In the genomic region with DNA sequence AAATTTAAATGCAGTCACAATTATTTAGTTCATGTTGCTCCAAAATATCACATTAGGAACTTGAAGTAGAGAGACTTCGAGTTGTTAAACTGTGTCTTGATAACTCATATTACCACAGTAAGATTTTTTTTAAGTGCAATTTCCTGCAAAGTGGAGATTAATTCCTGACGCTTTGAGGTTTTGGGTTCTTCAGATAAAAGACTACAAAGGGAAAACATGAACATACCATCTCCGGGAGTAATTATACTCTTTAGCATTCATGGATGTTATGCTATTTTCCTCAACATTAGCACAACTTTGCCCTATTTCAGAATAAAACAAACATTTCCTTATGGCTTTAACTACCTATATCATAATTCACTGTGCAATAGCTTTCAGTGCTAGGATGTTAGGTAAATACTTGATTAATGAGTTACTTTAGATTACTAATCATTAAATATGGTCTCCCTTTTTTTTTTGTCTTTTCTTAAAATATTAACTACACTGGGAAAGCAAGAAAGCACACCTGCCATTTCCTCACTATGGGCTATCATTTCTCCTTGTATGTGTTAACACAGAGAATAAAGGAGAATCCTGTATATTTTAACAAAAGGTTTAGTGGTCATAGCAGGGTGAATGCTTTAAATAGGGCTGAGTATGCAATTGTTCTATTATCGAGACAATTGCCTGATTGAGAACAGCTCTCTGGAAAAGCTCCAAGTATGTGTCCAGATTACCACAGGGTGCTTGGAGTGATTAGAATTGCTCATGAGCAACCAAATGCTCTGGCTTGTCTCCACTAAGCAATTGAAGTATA, we compare ENCODE assay signal across 11 cellular contexts.
DNase-seq lines count a peak whose midpoint lies in the region; ATAC-seq and TF ChIP-seq lines count a peak whose summit lies in the region.
"Had no signal": no experiment of that assay in that cellular context is flagged by ENCODE, and none has a peak within 500 bp of the region (broad histone marks: within the 10 kb centered on the region; RNA-seq: fewer than 3 reads in every experiment).

No MANE protein-coding gene starts in this region.

- ATAC-seq in HG02588 (IDR thresholded peaks at IDR 0.05; ENCODE audit: unreplicated experiment) (no peak), HG03432 (IDR thresholded peaks at IDR 0.05; ENCODE audit: unreplicated experiment) (no peak)

- H3K4me2 ChIP-seq in mesenchymal stem cell (ENCODE audit: low read length, poor library complexity, severe bottlenecking), result no peak overlapping the region

- DNase-seq in Caki2 (ENCODE audit: low read depth), result peak; percentile 82
- peak; percentile 66 to 88 for DNase-seq in NCI-H2081 (lab: John Stamatoyannopoulos, UW)
- DNase-seq in mesenchymal stem cell, result peak; percentile 77
- no peak for DNase-seq in ovary
- DNase-seq in HK-2 (ENCODE audit: unreplicated experiment), result no peak
- DNase-seq: activated CD4-positive, alpha-beta T cell treated with anti-CD3 and anti-CD28 coated beads, Interleukin-2, amount 50 U/mL, for 48 hours; lower lobe of right lung; stimulated activated CD4-positive, alpha-beta T cell treated with anti-CD3 and anti-CD28 coated beads, Interleukin-2, amount 100 ng/mL, for 48 hours had no signal

- no peak overlapping the region for H2BK120ac ChIP-seq in mesenchymal stem cell (ENCODE audit: low read depth, low read length)

- H3K36me3 ChIP-seq in mesenchymal stem cell (ENCODE audit: control insufficient read depth in 1 of 2, insufficient read depth in 2 of 2, low read depth in 1 of 2, low read length in 2 of 2) (no peaks in the 10 kb centered on the region), ovary (no peaks in the 10 kb centered on the region)
- H3K36me3 ChIP-seq: lower lobe of right lung had no signal

- H3K4me1 ChIP-seq in mesenchymal stem cell (ENCODE audit: control insufficient read depth, insufficient read depth, low read depth, low read length) (peaks cover 5% of the 10 kb centered on the region), ovary (ENCODE audit: insufficient read depth) (no peaks in the 10 kb centered on the region)
- H3K4me1 ChIP-seq: lower lobe of right lung had no signal

- intact Hi-C loops in ovary (cut with DNase I), result no loop called here

- H3K9ac ChIP-seq in mesenchymal stem cell (ENCODE audit: low read length), result no peak overlapping the region

- no peak overlapping the region for H3K18ac ChIP-seq in mesenchymal stem cell (ENCODE audit: low read depth in 1 of 2, low read length in 2 of 2)

- H2AFZ ChIP-seq in mesenchymal stem cell (ENCODE audit: low read depth, low read length), result no peak overlapping the region

- no peak for TF ChIP-seq CTCF in ovary (IDR thresholded peaks at IDR 0.05)

- no peak overlapping the region for H4K91ac ChIP-seq in mesenchymal stem cell (ENCODE audit: low read length)

- H4K8ac ChIP-seq in mesenchymal stem cell (ENCODE audit: low read length), result no peak overlapping the region

- no peaks in the 10 kb centered on the region for H3K27me3 ChIP-seq in mesenchymal stem cell (ENCODE audit: control insufficient read depth in 1 of 2, insufficient read depth in 1 of 2, low read length in 2 of 2)
- no peaks in the 10 kb centered on the region for H3K27me3 ChIP-seq in ovary

- no peak overlapping the region for H3K4me3 ChIP-seq in mesenchymal stem cell (ENCODE audit: insufficient read depth in 1 of 2, low read depth in 1 of 2, low read length in 2 of 2)
- no peak overlapping the region for H3K4me3 ChIP-seq in ovary
- H3K4me3 ChIP-seq: lower lobe of right lung had no signal

- no peak overlapping the region for H3K4ac ChIP-seq in mesenchymal stem cell (ENCODE audit: low read depth in 1 of 2, low read length in 2 of 2)

- TF ChIP-seq EP300 in ovary (IDR thresholded peaks at IDR 0.05), result no peak

- no peak overlapping the region for H2AK5ac ChIP-seq in mesenchymal stem cell (ENCODE audit: low read length, severe bottlenecking)

- no peak overlapping the region for H2BK12ac ChIP-seq in mesenchymal stem cell (ENCODE audit: low read length in 2 of 2)

- WGBS in mesenchymal stem cell, result 31% methylated on average over 2 of the region's 4 CpGs
- 28 to 44% (median 29%) methylated on average over 4 of the region's 4 CpGs for WGBS in ovary, 3 donors

- H3K79me1 ChIP-seq in mesenchymal stem cell (replicated peaks; ENCODE audit: low read length, poor library complexity, severe bottlenecking), result no peaks in the 10 kb centered on the region

- no peak overlapping the region for H2BK15ac ChIP-seq in mesenchymal stem cell (ENCODE audit: low read depth, poor library complexity, severe bottlenecking)

- no peak for TF ChIP-seq POLR2A in ovary (IDR thresholded peaks at IDR 0.05)

- in situ Hi-C loops in Caki2 (cut with HindIII; ENCODE audit: low pct_unique_long_range_greater_than_20kb, low sequenced_read_pairs), result no loop called here

- no peak overlapping the region for H3K14ac ChIP-seq in mesenchymal stem cell (ENCODE audit: low read length in 2 of 2)

- H3K23ac ChIP-seq in mesenchymal stem cell (ENCODE audit: low read length in 2 of 2), result no peak overlapping the region

- peak overlapping the region; percentile 82 for H2BK5ac ChIP-seq in mesenchymal stem cell (ENCODE audit: low read depth, low read length, poor library complexity, severe bottlenecking)

- H3K27ac ChIP-seq in cingulate gyrus (ENCODE audit: low read depth, low read length) (peak overlapping the region; percentile 61), mesenchymal stem cell (ENCODE audit: low read length, poor library complexity, severe bottlenecking) (peak overlapping the region; percentile 98), ovary (no peak overlapping the region)
- H3K27ac ChIP-seq: lower lobe of right lung had no signal

- H3K9me3 ChIP-seq in mesenchymal stem cell (ENCODE audit: control insufficient read depth, low read length) (no peaks in the 10 kb centered on the region), ovary (no peaks in the 10 kb centered on the region)
- H3K9me3 ChIP-seq: lower lobe of right lung had no signal

Comparison
In these comparisons a context has a peak if more than half of its experiments do, and no peak if none do; other contexts are left out.
1. DNase-seq: peak in Caki2 (single experiment), NCI-H2081 (2 of 2) and mesenchymal stem cell (single experiment); none in ovary (0 of 5) and HK-2 (single experiment).
2. H3K27ac ChIP-seq: peak in cingulate gyrus (single experiment) and mesenchymal stem cell (single experiment); none in ovary (0 of 2).